ENCODE assay signal across 20 cellular contexts in the genomic region with DNA sequence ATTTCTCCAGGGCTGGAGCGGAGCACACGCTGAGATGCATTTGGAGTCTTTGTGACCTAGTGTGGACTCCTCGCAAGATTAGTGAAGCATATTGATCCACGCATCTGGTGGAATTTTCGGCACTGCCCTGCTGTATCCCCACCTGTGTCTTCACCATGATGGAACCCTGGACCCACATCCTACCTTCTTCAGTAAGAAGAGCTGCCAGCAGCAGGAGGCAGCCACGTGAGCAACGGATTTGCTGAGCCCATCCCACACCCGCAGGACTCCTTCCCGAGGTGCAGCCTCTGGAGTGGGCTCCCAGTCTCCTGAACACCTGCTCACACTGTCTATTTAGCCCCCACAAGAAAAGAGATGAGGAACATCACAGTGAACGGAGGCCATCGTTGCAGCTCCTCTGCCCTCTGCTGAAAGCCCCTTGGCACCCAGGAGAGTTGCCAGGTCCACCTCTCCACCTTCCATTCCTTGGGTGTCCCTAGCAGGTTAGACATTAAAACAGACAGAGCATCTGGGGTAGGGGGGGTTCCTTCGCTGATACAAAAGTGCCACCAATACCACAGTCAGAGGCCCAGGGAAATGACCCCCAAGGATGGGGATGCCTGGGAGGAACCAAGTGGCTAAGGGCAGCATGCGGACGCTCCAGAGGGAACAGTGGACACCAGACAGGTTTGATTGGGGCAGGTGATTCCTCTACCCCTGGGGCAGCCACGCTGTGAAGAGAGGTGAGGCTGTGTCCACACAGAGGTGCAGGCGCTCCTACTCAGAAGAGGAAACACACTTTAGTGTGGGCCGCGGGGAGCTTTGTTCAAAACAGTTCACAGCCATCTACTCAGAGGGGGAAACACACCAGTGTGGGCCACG.
DNase-seq lines count a peak whose midpoint lies in the region; ATAC-seq and TF ChIP-seq lines count a peak whose summit lies in the region.
"Had no signal": no experiment of that assay in that cellular context is flagged by ENCODE, and none has a peak within 500 bp of the region (broad histone marks: within the 10 kb centered on the region; RNA-seq: fewer than 3 reads in every experiment).

No MANE protein-coding gene starts in this region.

- H3K4me1 Mint-ChIP-seq in activated CD8-positive, alpha-beta memory T cell treated with anti-CD3 and anti-CD28 coated beads, Interleukin-2, amount 10 ng/mL, durations not matched to agents 7 days and 5 days: no peaks in the 10 kb centered on the region
- H3K4me1 Mint-ChIP-seq: B cell, GM23338 had no signal

- no peaks in the 10 kb centered on the region for H4K20me1 ChIP-seq in osteoblast (ENCODE audit: insufficient read depth, low read length)
- H4K20me1 ChIP-seq: BLaER1 had no signal

- H3K4me3 Mint-ChIP-seq in activated CD8-positive, alpha-beta memory T cell treated with anti-CD3 and anti-CD28 coated beads, Interleukin-2, amount 10 ng/mL, durations not matched to agents 7 days and 5 days: no peak overlapping the region
- H3K4me3 Mint-ChIP-seq: B cell; CD4-positive, alpha-beta T cell; CD8-positive, alpha-beta memory T cell; GM23338 had no signal

- TF ChIP-seq CTCF in osteoblast (IDR thresholded peaks at IDR 0.05; ENCODE audit: extremely low read depth, low read depth, low read length): no peak
- TF ChIP-seq CTCF in stomach (IDR thresholded peaks at IDR 0.05): no peak

- no peaks in the 10 kb centered on the region for H3K27me3 ChIP-seq in osteoblast (ENCODE audit: insufficient read depth, low read length)
- peaks cover 0 to 4% (median 0%) of the 10 kb centered on the region in 3 donors for H3K27me3 ChIP-seq in stomach
- H3K27me3 ChIP-seq: BLaER1 had no signal

- ATAC-seq in activated CD8-positive, alpha-beta memory T cell treated with anti-CD3 and anti-CD28 coated beads, Interleukin-2, amount 10 ng/mL, durations not matched to agents 7 days and 5 days: no peak
- ATAC-seq: GM23338 had no signal

- no peak for TF ChIP-seq POLR2A in stomach (IDR thresholded peaks at IDR 0.05)

- no peak overlapping the region for H3K27ac Mint-ChIP-seq in activated CD8-positive, alpha-beta memory T cell treated with anti-CD3 and anti-CD28 coated beads, Interleukin-2, amount 10 ng/mL, durations not matched to agents 7 days and 5 days
- H3K27ac Mint-ChIP-seq: B cell; CD4-positive, alpha-beta T cell; CD8-positive, alpha-beta memory T cell; GM23338 had no signal

- no peaks in the 10 kb centered on the region for H3K36me3 Mint-ChIP-seq in activated CD8-positive, alpha-beta memory T cell treated with anti-CD3 and anti-CD28 coated beads, Interleukin-2, amount 10 ng/mL, durations not matched to agents 7 days and 5 days
- H3K36me3 Mint-ChIP-seq: CD8-positive, alpha-beta memory T cell had no signal

- intact Hi-C loops in stomach (cut with DNase I; ENCODE audit: low total_unique reads): no loop called here

- no peak overlapping the region for H2AFZ ChIP-seq in osteoblast (ENCODE audit: low read length)
- H2AFZ ChIP-seq: GM23338 had no signal

- peaks cover 2% of the 10 kb centered on the region for H3K27me3 Mint-ChIP-seq in activated CD8-positive, alpha-beta memory T cell treated with anti-CD3 and anti-CD28 coated beads, Interleukin-2, amount 10 ng/mL, durations not matched to agents 7 days and 5 days
- H3K27me3 Mint-ChIP-seq: B cell; CD4-positive, alpha-beta T cell had no signal

- 79 to 91% (median 88%) methylated on average over 16 to 19 of the region's 19 CpGs for WGBS in stomach, 5 donors

- no peaks in the 10 kb centered on the region for H3K9me3 ChIP-seq in osteoblast (ENCODE audit: low read depth, low read length)
- H3K9me3 ChIP-seq in stomach: no peaks in the 10 kb centered on the region
- H3K9me3 ChIP-seq: BLaER1 had no signal

- no peak for TF ChIP-seq EP300 in stomach (IDR thresholded peaks at IDR 0.05)

- no peaks in the 10 kb centered on the region for H3K36me3 ChIP-seq in osteoblast (ENCODE audit: insufficient read depth, low read length)
- H3K36me3 ChIP-seq in stomach: no peaks in the 10 kb centered on the region
- H3K36me3 ChIP-seq: BLaER1 had no signal

- CTCF ChIA-PET in activated CD8-positive, alpha-beta memory T cell treated with anti-CD3 and anti-CD28 coated beads, Interleukin-2, amount 10 ng/mL, durations not matched to agents 7 days and 5 days (lab: Charles Lee): no interaction called here

- peak; percentile 52 for DNase-seq in activated effector memory CD4-positive, alpha-beta T cell treated with anti-CD3 and anti-CD28 coated beads, Interleukin-2, amount 50 U/mL, for 16 hours
- no peak for DNase-seq in activated effector memory CD4-positive, alpha-beta T cell treated with Interleukin-2 at 50 U/mL for 16 hours
- DNase-seq in mesenteric fat pad (ENCODE audit: low spot score) (peak; percentile 73), osteoblast (ENCODE audit: insufficient read length, low spot score, missing footprints) (peak; percentile 50), stomach (peak; percentile 18), NCI-H82 (lab: John Stamatoyannopoulos, UW) (no peak), T-helper 1 cell (no peak)
- no peak for DNase-seq in activated CD8-positive, alpha-beta memory T cell treated with anti-CD3 and anti-CD28 coated beads, Interleukin-2, amount 10 ng/mL, durations not matched to agents 7 days and 5 days
- DNase-seq: Calu3; CD4-positive, alpha-beta T cell; CD8-positive, alpha-beta memory T cell; DMS53; DMS79 treated with DMSO at 0.1 percent for 48 hours; GF-D8; HCEC 1CT had no signal

- no peak overlapping the region for H3K27ac ChIP-seq in osteoblast (ENCODE audit: low read depth, low read length)
- no peak overlapping the region for H3K27ac ChIP-seq in stomach
- H3K27ac ChIP-seq: 22Rv1, BLaER1, C4-2B had no signal

- H3K9me3 Mint-ChIP-seq in activated CD8-positive, alpha-beta memory T cell treated with anti-CD3 and anti-CD28 coated beads, Interleukin-2, amount 10 ng/mL, durations not matched to agents 7 days and 5 days (ENCODE audit: low read depth): no peaks in the 10 kb centered on the region
- H3K9me3 Mint-ChIP-seq: CD4-positive, alpha-beta T cell had no signal

- no peaks in the 10 kb centered on the region for H3K79me2 ChIP-seq in osteoblast (ENCODE audit: insufficient read depth, low read length)

- H3K4me3 ChIP-seq in osteoblast (ENCODE audit: insufficient read depth, low read length) (no peak overlapping the region), stomach (no peak overlapping the region)
- H3K4me3 ChIP-seq: BLaER1, GM23338 had no signal

- no peak overlapping the region for H3K4me2 ChIP-seq in osteoblast (ENCODE audit: insufficient read depth, low read length)
- H3K4me2 ChIP-seq: BLaER1, GM23338 had no signal

- H3K4me1 ChIP-seq in osteoblast (ENCODE audit: insufficient read depth, low read length) (no peaks in the 10 kb centered on the region), stomach (no peaks in the 10 kb centered on the region)

Comparison
In these comparisons a context has a peak if more than half of its experiments do, and no peak if none do; other contexts are left out.
1. DNase-seq: peak in activated effector memory CD4-positive, alpha-beta T cell treated with anti-CD3 and anti-CD28 coated beads, Interleukin-2, amount 50 U/mL, for 16 hours (single experiment), mesenteric fat pad (single experiment), osteoblast (single experiment) and stomach (single experiment); none in activated effector memory CD4-positive, alpha-beta T cell treated with Interleukin-2 at 50 U/mL for 16 hours (single experiment), NCI-H82 (single experiment), activated CD8-positive, alpha-beta memory T cell treated with anti-CD3 and anti-CD28 coated beads, Interleukin-2, amount 10 ng/mL, durations not matched to agents 7 days and 5 days (single experiment) and T-helper 1 cell (0 of 5).